In the genomic region with DNA sequence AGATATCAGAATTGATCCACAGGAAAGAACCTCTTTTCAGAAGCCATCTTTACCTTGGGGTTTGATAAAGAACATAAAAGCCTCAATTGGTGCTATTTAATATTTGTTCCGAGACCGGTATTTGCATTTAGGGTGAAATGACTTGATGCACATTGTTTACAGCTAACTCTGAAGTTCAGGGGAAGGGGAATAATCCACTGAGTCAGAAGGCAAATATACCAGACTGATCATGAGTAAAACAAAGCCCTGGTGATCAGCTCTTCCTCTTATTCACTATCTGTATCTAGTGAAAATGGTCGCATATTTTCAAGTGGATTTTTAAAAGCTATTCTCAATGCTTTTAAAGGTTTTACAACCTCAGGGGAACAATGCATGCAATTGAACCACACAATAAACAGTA, we compare ENCODE assay signal across 23 cellular contexts. TPM values are rescaled to one million over a fixed set of nuclear protein-coding genes. Genes with fewer than 3 reads are reported as not detected.
"Had no signal": no experiment of that assay in that cellular context is flagged by ENCODE, and none has a peak within 500 bp of the region (broad histone marks: within the 10 kb centered on the region; RNA-seq: fewer than 3 reads in every experiment).

No MANE protein-coding gene starts in this region.

- H3K9me3 Mint-ChIP-seq: activated CD4-positive, alpha-beta memory T cell treated with anti-CD3 and anti-CD28 coated beads for 36 hours; activated CD4-positive, alpha-beta T cell treated with anti-CD3 and anti-CD28 coated beads, Interleukin-2, amount 10 ng/mL, durations not matched to agents 7 days and 5 days; activated naive CD4-positive, alpha-beta T cell treated with anti-CD3 and anti-CD28 coated beads for 36 hours; activated T-cell treated with anti-CD3 and anti-CD28 coated beads, Interleukin-2, amount 50 U/mL, for 4 hours; brain; T-cell had no signal

- H3K27me3 Mint-ChIP-seq: activated naive CD8-positive, alpha-beta T cell had no signal

- H2AFZ ChIP-seq: PC-9 had no signal

- H3K4me3 Mint-ChIP-seq: activated CD4-positive, alpha-beta memory T cell treated with anti-CD3 and anti-CD28 coated beads for 36 hours; activated CD4-positive, alpha-beta T cell treated with anti-CD3 and anti-CD28 coated beads, Interleukin-2, amount 10 ng/mL, durations not matched to agents 7 days and 5 days; activated naive CD4-positive, alpha-beta T cell treated with anti-CD3 and anti-CD28 coated beads for 36 hours; activated naive CD8-positive, alpha-beta T cell; activated T-cell treated with anti-CD3 and anti-CD28 coated beads, Interleukin-2, amount 50 U/mL, for 4 hours; brain; central memory CD8-positive, alpha-beta T cell; T-cell had no signal

- H3K36me3 Mint-ChIP-seq: activated CD4-positive, alpha-beta memory T cell treated with anti-CD3 and anti-CD28 coated beads for 36 hours; activated naive CD8-positive, alpha-beta T cell; brain; T-cell had no signal

- DNase-seq: activated CD4-positive, alpha-beta memory T cell treated with anti-CD3 and anti-CD28 coated beads for 36 hours; activated CD4-positive, alpha-beta T cell treated with anti-CD3 and anti-CD28 coated beads, Interleukin-2, amount 10 ng/mL, durations not matched to agents 7 days and 5 days; activated CD4-positive, CD25-positive, alpha-beta regulatory T cell; activated CD8-positive, alpha-beta memory T cell treated with anti-CD3 and anti-CD28 coated beads for 24 hours; activated gamma-delta T cell; activated naive CD4-positive, alpha-beta T cell treated with anti-CD3 and anti-CD28 coated beads for 36 hours; activated T-cell treated with anti-CD3 and anti-CD28 coated beads, Interleukin-2, amount 50 U/mL, for 4 hours; amygdala; Karpas-422; MM.1S; NCI-H2171 treated with DMSO at 0.1 percent for 48 hours; NCI-H226; NCI-H510A treated with DMSO at 0.1 percent for 48 hours; PC-9; SHP77 treated with DMSO at 0.1 percent for 48 hours; T-cell; T-helper 2 cell; T1000 had no signal

- H3K4me3 ChIP-seq: K562, PC-9 had no signal

- H3K4me1 Mint-ChIP-seq: activated CD4-positive, alpha-beta T cell treated with anti-CD3 and anti-CD28 coated beads, Interleukin-2, amount 10 ng/mL, durations not matched to agents 7 days and 5 days; brain; central memory CD8-positive, alpha-beta T cell; T-cell had no signal

- H3K27ac Mint-ChIP-seq: activated CD4-positive, alpha-beta memory T cell treated with anti-CD3 and anti-CD28 coated beads for 36 hours; activated CD4-positive, alpha-beta T cell treated with anti-CD3 and anti-CD28 coated beads, Interleukin-2, amount 10 ng/mL, durations not matched to agents 7 days and 5 days; activated naive CD4-positive, alpha-beta T cell treated with anti-CD3 and anti-CD28 coated beads for 36 hours; activated naive CD8-positive, alpha-beta T cell; brain; T-cell had no signal

- ATAC-seq: activated T-cell treated with anti-CD3 and anti-CD28 coated beads, Interleukin-2, amount 50 U/mL, for 4 hours; K562; T-cell had no signal

- H3K27ac ChIP-seq: PC-9, VCaP had no signal

- H3K4me2 ChIP-seq: PC-9 had no signal

RNA-seq across cellular contexts. Expression of a gene that starts 53.0 kb away (rescaled TPM):
- total RNA-seq: activated CD4-positive, alpha-beta memory T cell treated with anti-CD3 and anti-CD28 coated beads for 36 hours; activated CD4-positive, alpha-beta T cell treated with anti-CD3 and anti-CD28 coated beads, Interleukin-2, amount 10 ng/mL, durations not matched to agents 7 days and 5 days; activated naive CD4-positive, alpha-beta T cell treated with anti-CD3 and anti-CD28 coated beads for 36 hours had no signal
